15 cellular contexts compared by ENCODE assay signal in the genomic region with DNA sequence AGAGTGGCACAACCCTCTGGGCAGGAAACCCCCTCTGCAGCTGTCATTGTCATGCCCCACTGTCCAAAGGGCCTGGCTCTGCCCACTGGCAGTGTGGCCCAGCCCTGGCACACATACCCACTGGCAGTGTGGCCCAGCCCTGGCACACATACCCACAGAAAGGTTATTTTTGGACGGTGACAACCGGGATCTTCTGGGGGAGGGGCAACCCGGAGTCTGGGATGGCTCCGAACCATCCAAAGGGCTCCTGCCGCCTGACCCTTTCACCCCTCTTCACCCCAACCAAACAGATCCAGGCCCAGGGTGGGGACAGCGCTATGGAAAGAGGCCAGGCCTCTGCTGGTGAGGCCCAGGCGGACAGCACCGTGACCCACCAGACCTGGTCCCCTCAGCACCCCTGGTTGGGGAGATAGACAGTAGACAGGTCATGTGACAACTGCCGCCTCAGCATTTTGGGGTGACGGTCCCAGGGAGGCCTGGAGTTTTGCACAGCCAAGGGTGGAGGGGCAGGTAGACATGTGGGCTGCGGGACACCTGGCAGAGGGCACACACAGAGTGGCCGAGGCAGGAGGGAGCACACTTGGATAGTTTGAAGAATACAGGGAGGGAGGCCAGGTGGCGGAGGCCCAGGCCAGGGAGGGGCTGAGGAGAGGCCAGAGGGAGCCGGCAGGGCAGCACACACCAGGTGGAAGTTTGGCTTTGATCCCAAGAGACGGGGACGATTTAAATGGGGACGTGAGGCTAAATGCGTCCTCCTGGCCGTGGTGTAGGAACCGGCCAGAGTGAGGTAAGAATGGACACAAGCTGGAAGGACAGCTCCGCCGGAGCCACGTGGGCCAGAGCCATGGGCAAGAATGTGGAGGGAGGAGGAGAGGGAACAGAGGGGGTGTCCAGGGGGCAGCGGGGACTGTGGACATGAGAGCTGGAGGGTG. TPM values are rescaled to one million over a fixed set of nuclear protein-coding genes. Genes with fewer than 3 reads are reported as not detected.
DNase-seq lines count a peak whose midpoint lies in the region; ATAC-seq and TF ChIP-seq lines count a peak whose summit lies in the region.
"Had no signal": no experiment of that assay in that cellular context is flagged by ENCODE, and none has a peak within 500 bp of the region (broad histone marks: within the 10 kb centered on the region; RNA-seq: fewer than 3 reads in every experiment).

No MANE protein-coding gene starts in this region.

- H3K4me3 ChIP-seq in NT2/D1 (ENCODE audit: insufficient read length, low read depth): no peak overlapping the region
- H3K4me3 ChIP-seq: lower lobe of right lung, sigmoid colon, upper lobe of left lung had no signal

- H3K9ac ChIP-seq in NT2/D1 (ENCODE audit: insufficient read length, low read depth): peak overlapping the region; percentile 17

- no peaks in the 10 kb centered on the region for H3K9me3 ChIP-seq in NT2/D1 (ENCODE audit: insufficient read depth, low read length)
- H3K9me3 ChIP-seq: lower lobe of right lung, sigmoid colon, upper lobe of left lung had no signal

- H3K27ac Mint-ChIP-seq in progenitor cell of endocrine pancreas: no peak overlapping the region
- H3K27ac Mint-ChIP-seq: CD4-positive, alpha-beta memory T cell; effector memory CD8-positive, alpha-beta T cell; stimulated activated effector memory CD8-positive, alpha-beta T cell treated with anti-CD3 and anti-CD28 coated beads, Interleukin-12 subunit alpha, Interleukin-12 subunit beta, amount 100 ng/mL, for 72 hours had no signal

- no peaks in the 10 kb centered on the region for H3K36me3 Mint-ChIP-seq in progenitor cell of endocrine pancreas (ENCODE audit: insufficient read depth)
- H3K36me3 Mint-ChIP-seq: CD4-positive, alpha-beta memory T cell; stimulated activated effector memory CD8-positive, alpha-beta T cell treated with anti-CD3 and anti-CD28 coated beads, Interleukin-12 subunit alpha, Interleukin-12 subunit beta, amount 100 ng/mL, for 72 hours had no signal

- H3K27me3 Mint-ChIP-seq in progenitor cell of endocrine pancreas: no peaks in the 10 kb centered on the region

- no peaks in the 10 kb centered on the region for H3K27me3 ChIP-seq in NT2/D1 (ENCODE audit: insufficient read depth, insufficient read length)

- DNase-seq in NT2/D1 (ENCODE audit: low read depth, low spot score): no peak
- DNase-seq in Right ventricle myocardium superior: peak; percentile 67
- no peak for DNase-seq in progenitor cell of endocrine pancreas (ENCODE audit: low spot score, unreplicated experiment)
- no peak for DNase-seq in SKM-1 treated with dmso at 0.1 percent for 144 hours (lab: John Stamatoyannopoulos, UW; ENCODE audit: unreplicated experiment)
- DNase-seq in NCI-H510A treated with DMSO at 0.1 percent for 48 hours (lab: John Stamatoyannopoulos, UW): no peak
- DNase-seq: activated CD4-positive, CD25-positive, alpha-beta regulatory T cell; activated CD8-positive, alpha-beta memory T cell treated with anti-CD3 and anti-CD28 coated beads, Interleukin-2, amount 50 U/mL, for 48 hours; activated naive CD4-positive, alpha-beta T cell treated with anti-CD3 and anti-CD28 coated beads, Interleukin-2, amount 50 U/mL, for 16 hours; CD4-positive, alpha-beta memory T cell; effector memory CD8-positive, alpha-beta T cell; lower lobe of right lung; NCI-H146; sigmoid colon had no signal

- H3K4me1 Mint-ChIP-seq in progenitor cell of endocrine pancreas (ENCODE audit: low read depth): peaks cover 3% of the 10 kb centered on the region

- no peak for TF ChIP-seq CTCF in progenitor cell of endocrine pancreas (IDR thresholded peaks at IDR 0.05; ENCODE audit: unreplicated experiment)

- H3K9me3 Mint-ChIP-seq in progenitor cell of endocrine pancreas (ENCODE audit: low read depth): no peaks in the 10 kb centered on the region
- H3K9me3 Mint-ChIP-seq: CD4-positive, alpha-beta memory T cell; effector memory CD8-positive, alpha-beta T cell; stimulated activated effector memory CD8-positive, alpha-beta T cell treated with anti-CD3 and anti-CD28 coated beads, Interleukin-12 subunit alpha, Interleukin-12 subunit beta, amount 100 ng/mL, for 72 hours had no signal

- peak; percentile 86 for ATAC-seq in Right ventricle myocardium superior (ENCODE audit: poor library complexity)
- ATAC-seq: effector memory CD8-positive, alpha-beta T cell; lower lobe of right lung; stimulated activated effector memory CD8-positive, alpha-beta T cell treated with anti-CD3 and anti-CD28 coated beads, Interleukin-12 subunit alpha, Interleukin-12 subunit beta, amount 100 ng/mL, for 72 hours had no signal

- H3K4me1 ChIP-seq in NT2/D1 (ENCODE audit: insufficient read depth, insufficient read length): peaks cover 19% of the 10 kb centered on the region

- H3K4me3 Mint-ChIP-seq in progenitor cell of endocrine pancreas (ENCODE audit: low read depth): peak overlapping the region; percentile 44
- H3K4me3 Mint-ChIP-seq: CD4-positive, alpha-beta memory T cell; stimulated activated effector memory CD8-positive, alpha-beta T cell treated with anti-CD3 and anti-CD28 coated beads, Interleukin-12 subunit alpha, Interleukin-12 subunit beta, amount 100 ng/mL, for 72 hours had no signal

- peaks cover 10% of the 10 kb centered on the region for H3K36me3 ChIP-seq in NT2/D1 (ENCODE audit: insufficient read depth, insufficient read length, low read length)
- H3K36me3 ChIP-seq: lower lobe of right lung, sigmoid colon had no signal

- intact Hi-C loops in Right ventricle myocardium superior (cut with DNase I): no loop called here

RNA-seq across cellular contexts. Expression of a gene that starts 2.9 kb away (rescaled TPM):
- total RNA-seq in Right ventricle myocardium superior (13.2 TPM), progenitor cell of endocrine pancreas (53.7 and 54.6 TPM in 2 replicates)

RNA-seq across cellular contexts. Expression of a gene that starts 7.6 kb away (rescaled TPM):
- total RNA-seq in Right ventricle myocardium superior (12.0 TPM), progenitor cell of endocrine pancreas (73.8 and 81.5 TPM in 2 replicates)

RNA-seq across cellular contexts. Expression of a gene that starts 11.6 kb away (rescaled TPM):
- total RNA-seq in Right ventricle myocardium superior (8.5 TPM), progenitor cell of endocrine pancreas (2.3 and 2.7 TPM in 2 replicates)

RNA-seq across cellular contexts. Expression of a gene that starts 13.8 kb away (rescaled TPM):
- 14.1 TPM for total RNA-seq in Right ventricle myocardium superior
- total RNA-seq in progenitor cell of endocrine pancreas: 62.0 and 70.9 TPM in 2 replicates

RNA-seq across cellular contexts. Expression of a gene that starts 48.8 kb away (rescaled TPM):
- total RNA-seq in Right ventricle myocardium superior (68.3 TPM), progenitor cell of endocrine pancreas (178 and 182 TPM in 2 replicates)
